Comparison of ENCODE assay signal across 1 cellular context in genomic region chr20:3358676-3359340, GRCh38.
TF ChIP-seq lines count a peak whose summit lies in the region.

No MANE protein-coding gene starts in this region.

TF ChIP-seq in GM23338, 12 proteins besides CTCF, POLR2A, EP300 and RAD21 (continued from another document):
- no peak for TF ChIP-seq REST (IDR thresholded peaks at IDR 0.05; ENCODE audit: unreplicated experiment)
- no peak for TF ChIP-seq ETS1 (IDR thresholded peaks at IDR 0.05)
- TF ChIP-seq JUNB (IDR thresholded peaks at IDR 0.05; ENCODE audit: unreplicated experiment) = no peak
- no peak for TF ChIP-seq POLR2AphosphoS5 (IDR thresholded peaks at IDR 0.05; ENCODE audit: low read depth)
- no peak for TF ChIP-seq CREB1 (CRISPR knock-in tag; IDR thresholded peaks at IDR 0.05; ENCODE audit: low read depth)
TF ChIP-seq in GM23338: peak in this region for 0.
